In genomic region chr7:47887016-47887640, GRCh38 we compare ENCODE assay signal across 24 cellular contexts.
"Had no signal": no experiment of that assay in that cellular context is flagged by ENCODE, and none has a peak within 500 bp of the region (broad histone marks: within the 10 kb centered on the region; RNA-seq: fewer than 3 reads in every experiment).

No MANE protein-coding gene starts in this region.

- H3K9me3 ChIP-seq: esophagus squamous epithelium, gastroesophageal sphincter, left lung, lower lobe of right lung, ovary, prostate gland, right lobe of liver, spleen, thoracic aorta, transverse colon had no signal

- ATAC-seq: effector memory CD8-positive, alpha-beta T cell; gastroesophageal sphincter; left lung; lower lobe of right lung; right lobe of liver; stimulated activated memory B cell treated with anti-CD40 and anti-IgM and Interleukin-4, amounts not matched to agents 10 μg/mL and 1 μg/mL and 100 μg/mL, for 72 hours; stimulated activated naive CD8-positive, alpha-beta T cell treated with anti-CD3 and anti-CD28 coated beads, Interleukin-15, amount 100 ng/mL, for 72 hours had no signal

- H3K36me3 ChIP-seq: esophagus squamous epithelium, gastroesophageal sphincter, left lung, lower lobe of right lung, ovary, prostate gland, right lobe of liver, spleen, thoracic aorta, transverse colon had no signal

- H3K27ac ChIP-seq: epithelial cell of prostate, esophagus squamous epithelium, gastroesophageal sphincter, left lung, lower lobe of right lung, ovary, prostate gland, right lobe of liver, spleen, thoracic aorta, transverse colon had no signal

- H3K4me3 ChIP-seq: esophagus squamous epithelium, gastroesophageal sphincter, left lung, lower lobe of right lung, ovary, prostate gland, right lobe of liver, spleen, thoracic aorta, transverse colon had no signal

- H3K27ac Mint-ChIP-seq: dendritic cell treated with granulocyte-macrophage colony-stimulating factor and Interleukin-4, amounts not matched to agents 40 ng/mL and 50 ng/mL, for 4 days; effector memory CD8-positive, alpha-beta T cell; immature natural killer cell; naive B cell; nephron progenitor cell; stimulated activated memory B cell treated with anti-CD40 and anti-IgM and Interleukin-4, amounts not matched to agents 10 μg/mL and 1 μg/mL and 100 μg/mL, for 72 hours; stimulated activated naive CD8-positive, alpha-beta T cell treated with anti-CD3 and anti-CD28 coated beads, Interleukin-15, amount 100 ng/mL, for 72 hours had no signal

- H3K27me3 ChIP-seq: gastroesophageal sphincter, left lung, ovary, right lobe of liver, spleen, transverse colon had no signal

- H3K4me3 Mint-ChIP-seq: dendritic cell treated with granulocyte-macrophage colony-stimulating factor and Interleukin-4, amounts not matched to agents 40 ng/mL and 50 ng/mL, for 4 days; effector memory CD8-positive, alpha-beta T cell; immature natural killer cell; nephron progenitor cell; stimulated activated memory B cell treated with anti-CD40 and anti-IgM and Interleukin-4, amounts not matched to agents 10 μg/mL and 1 μg/mL and 100 μg/mL, for 72 hours; stimulated activated naive CD8-positive, alpha-beta T cell treated with anti-CD3 and anti-CD28 coated beads, Interleukin-15, amount 100 ng/mL, for 72 hours had no signal

- H3K9me3 Mint-ChIP-seq: dendritic cell treated with granulocyte-macrophage colony-stimulating factor and Interleukin-4, amounts not matched to agents 40 ng/mL and 50 ng/mL, for 4 days; effector memory CD8-positive, alpha-beta T cell; naive B cell; nephron progenitor cell; stimulated activated memory B cell treated with anti-CD40 and anti-IgM and Interleukin-4, amounts not matched to agents 10 μg/mL and 1 μg/mL and 100 μg/mL, for 72 hours; stimulated activated naive CD8-positive, alpha-beta T cell treated with anti-CD3 and anti-CD28 coated beads, Interleukin-15, amount 100 ng/mL, for 72 hours had no signal

- DNase-seq: effector memory CD8-positive, alpha-beta T cell; esophagus squamous epithelium; foreskin fibroblast; immature natural killer cell; left lung; lower lobe of right lung; mesenchymal stem cell; naive B cell; nephron progenitor cell; ovary; retina; right lobe of liver; spleen; stimulated activated CD4-positive, alpha-beta T cell treated with anti-CD3 and anti-CD28 coated beads, Interleukin-15, amount 100 ng/mL, for 24 hours; stimulated activated CD4-positive, alpha-beta T cell treated with anti-CD3 and anti-CD28 coated beads, Interleukin-1b, Interleukin-23, amount 100 ng/mL, for 48 hours; stimulated activated CD4-positive, alpha-beta T cell treated with anti-CD3 and anti-CD28 coated beads, Interleukin-4, amount 100 ng/mL, for 24 hours; stimulated activated naive CD8-positive, alpha-beta T cell treated with anti-CD3 and anti-CD28 coated beads, Interleukin-15, amount 100 ng/mL, for 72 hours; transverse colon had no signal

- H3K4me1 ChIP-seq: esophagus squamous epithelium, gastroesophageal sphincter, left lung, lower lobe of right lung, prostate gland, right lobe of liver, transverse colon had no signal

- H3K4me1 Mint-ChIP-seq: immature natural killer cell; naive B cell; stimulated activated memory B cell treated with anti-CD40 and anti-IgM and Interleukin-4, amounts not matched to agents 10 μg/mL and 1 μg/mL and 100 μg/mL, for 72 hours; stimulated activated naive CD8-positive, alpha-beta T cell treated with anti-CD3 and anti-CD28 coated beads, Interleukin-15, amount 100 ng/mL, for 72 hours had no signal

- H3K27me3 Mint-ChIP-seq: naive B cell; stimulated activated naive CD8-positive, alpha-beta T cell treated with anti-CD3 and anti-CD28 coated beads, Interleukin-15, amount 100 ng/mL, for 72 hours had no signal

- H3K36me3 Mint-ChIP-seq: immature natural killer cell; naive B cell; stimulated activated memory B cell treated with anti-CD40 and anti-IgM and Interleukin-4, amounts not matched to agents 10 μg/mL and 1 μg/mL and 100 μg/mL, for 72 hours had no signal
